ENCODE assay signal across 9 cellular contexts in the genomic region with DNA sequence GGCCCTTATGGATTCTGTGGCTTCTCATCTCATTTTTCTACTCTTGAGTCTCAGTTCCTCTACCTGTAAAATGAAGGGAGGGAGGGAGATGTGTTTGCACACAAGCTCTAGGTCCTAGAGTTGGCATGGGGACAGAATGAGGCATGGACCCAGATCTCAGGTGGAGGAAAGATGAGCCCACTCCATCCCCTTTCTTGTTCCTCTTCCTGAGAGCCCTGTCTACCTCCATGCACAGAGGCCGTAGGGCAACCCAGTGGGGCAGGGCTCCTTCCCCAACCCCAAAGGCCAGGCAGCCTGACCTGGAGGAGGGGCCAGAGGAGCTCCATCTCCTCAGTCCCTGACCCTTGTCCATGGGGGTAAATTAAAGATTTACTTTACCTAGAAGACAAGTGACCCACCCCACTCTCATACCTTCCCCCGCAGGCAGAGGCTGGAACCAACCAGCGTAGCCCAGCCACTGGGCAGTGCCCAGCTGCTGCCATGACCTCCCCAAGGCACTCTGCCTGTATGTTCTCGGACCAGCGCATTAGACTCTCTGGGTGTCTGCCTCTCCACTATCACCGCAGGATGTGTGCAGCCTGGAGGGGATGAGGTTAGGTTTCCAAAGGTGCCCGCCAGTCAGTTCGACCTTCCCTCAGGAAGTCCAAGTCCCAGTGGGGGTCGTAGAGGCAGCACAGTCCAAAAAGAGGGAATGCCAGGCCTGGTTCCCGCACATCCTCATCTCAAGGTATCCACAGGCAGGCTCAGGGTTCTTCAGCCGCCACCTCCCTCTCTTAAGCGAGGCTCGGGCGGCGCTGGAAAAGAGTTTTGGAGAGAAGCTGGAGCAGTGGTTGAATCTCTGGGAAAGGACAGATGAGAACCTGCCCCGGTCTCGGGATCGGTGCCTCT. TPM values are rescaled to one million over a fixed set of nuclear protein-coding genes. Genes with fewer than 3 reads are reported as not detected.
A peak's percentile ranks its signal among the peaks of the same experiment; 100 is the strongest.
DNase-seq lines count a peak whose midpoint lies in the region; ATAC-seq and TF ChIP-seq lines count a peak whose summit lies in the region.
"Had no signal": no experiment of that assay in that cellular context is flagged by ENCODE, and none has a peak within 500 bp of the region (broad histone marks: within the 10 kb centered on the region; RNA-seq: fewer than 3 reads in every experiment).

No MANE protein-coding gene starts in this region.

- peaks cover 11% of the 10 kb centered on the region for H3F3A ChIP-seq in neural progenitor cell (ENCODE audit: low read depth)

- H3K36me3 Mint-ChIP-seq in endothelial cell (ENCODE audit: low read depth, unreplicated experiment) (peaks cover 43% of the 10 kb centered on the region), neural progenitor cell (peaks cover 2% of the 10 kb centered on the region)

- no peaks in the 10 kb centered on the region for H3K9me3 Mint-ChIP-seq in endothelial cell (ENCODE audit: unreplicated experiment)
- H3K9me3 Mint-ChIP-seq in neural progenitor cell: no peaks in the 10 kb centered on the region

- peak overlapping the region; percentile 81 for H3K27ac Mint-ChIP-seq in endothelial cell (ENCODE audit: unreplicated experiment)
- no peak overlapping the region for H3K27ac Mint-ChIP-seq in neural progenitor cell

- ATAC-seq in HG02852 (IDR thresholded peaks at IDR 0.05; ENCODE audit: unreplicated experiment): no peak

- H3K9ac ChIP-seq in neural progenitor cell: no peak overlapping the region

- H3K79me2 ChIP-seq in neural progenitor cell (ENCODE audit: low read depth): peaks cover 9% of the 10 kb centered on the region

- H3K27me3 Mint-ChIP-seq in endothelial cell (ENCODE audit: unreplicated experiment) (peaks cover 15% of the 10 kb centered on the region), neural progenitor cell (ENCODE audit: insufficient read depth, low read depth) (peaks cover 12% of the 10 kb centered on the region)

- peaks cover 2% of the 10 kb centered on the region for H4K20me1 ChIP-seq in neural progenitor cell (ENCODE audit: low read depth)

- H3K36me3 ChIP-seq in Peyer's patch (peaks cover 0 to 17% (median 0%) of the 10 kb centered on the region in 3 donors), neural progenitor cell (no peaks in the 10 kb centered on the region)

- peak overlapping the region; percentile 59 to 85 (median 71) for H3K4me3 ChIP-seq in Peyer's patch
- H3K4me3 ChIP-seq in neural progenitor cell: peak overlapping the region; percentile 64

- H3K27ac ChIP-seq in Peyer's patch (peak overlapping the region; percentile 85 to 94 (median 93)), neural progenitor cell (no peak overlapping the region)

- H3K4me1 ChIP-seq in Peyer's patch: peaks cover 4 to 71% (median 9%) of the 10 kb centered on the region in 4 donors
- H3K4me1 ChIP-seq in neural progenitor cell: peaks cover 4% of the 10 kb centered on the region

- TF ChIP-seq POLR2A in Peyer's patch (IDR thresholded peaks at IDR 0.05): no peak

- H3K4me2 ChIP-seq in neural progenitor cell: peak overlapping the region; percentile 89

- H3K9me3 ChIP-seq in Peyer's patch (no peaks in the 10 kb centered on the region), neural progenitor cell (ENCODE audit: low read depth) (no peaks in the 10 kb centered on the region)

- H2AFZ ChIP-seq in neural progenitor cell (replicated peaks): peak overlapping the region; percentile 86

- TF ChIP-seq CTCF in Peyer's patch (IDR thresholded peaks at IDR 0.05) (no peak), endothelial cell (IDR thresholded peaks at IDR 0.05; ENCODE audit: unreplicated experiment) (no peak), neural progenitor cell (IDR thresholded peaks at IDR 0.05) (no peak)

- H3K27me3 ChIP-seq in Peyer's patch: no peaks in the 10 kb centered on the region
- no peaks in the 10 kb centered on the region for H3K27me3 ChIP-seq in neural progenitor cell

- H3K4me1 Mint-ChIP-seq in endothelial cell (ENCODE audit: unreplicated experiment) (peaks cover 56% of the 10 kb centered on the region), neural progenitor cell (peaks cover 26% of the 10 kb centered on the region)

- H3K4me3 Mint-ChIP-seq in endothelial cell (ENCODE audit: unreplicated experiment) (peak overlapping the region; percentile 99), neural progenitor cell (peak overlapping the region; percentile 78)

- DNase-seq in NCI-H748 (lab: John Stamatoyannopoulos, UW; ENCODE audit: unreplicated experiment): peak; percentile 28
- no peak for DNase-seq in NCI-H748 treated with DMSO at 0.1 percent for 48 hours (lab: John Stamatoyannopoulos, UW)
- peak in 1 of 3 donors; percentile 25 for DNase-seq in Peyer's patch
- no peak for DNase-seq in endothelial cell (ENCODE audit: low spot score)
- DNase-seq in neural progenitor cell (ENCODE audit: low spot score): no peak
- DNase-seq in NCI-H82 treated with DMSO at 0.1 percent for 48 hours (lab: John Stamatoyannopoulos, UW; ENCODE audit: unreplicated experiment): no peak
- no peak for DNase-seq in NCI-H2196 (lab: John Stamatoyannopoulos, UW; ENCODE audit: unreplicated experiment)

RNA-seq across cellular contexts. Expression of gene SMTN, which starts 3.0 kb away (rescaled TPM):
- total RNA-seq in Peyer's patch: 100 to 1,000 TPM in 1 of 4 donors, 10 to 100 TPM in 3; 23.1 to 124 (median 75.9) TPM
- 736 TPM for total RNA-seq in endothelial cell (ENCODE audit: unreplicated experiment)
- total RNA-seq in neural progenitor cell (ENCODE audit: low replicate concordance): 14.1 and 24.0 TPM in 2 replicates

RNA-seq across cellular contexts. Expression of gene SELENOM, which starts 23.2 kb away (rescaled TPM):
- total RNA-seq in Peyer's patch (10 to 100 TPM; 31.4 to 89.1 (median 43.7) TPM), endothelial cell (ENCODE audit: unreplicated experiment) (35.4 TPM), neural progenitor cell (ENCODE audit: low replicate concordance) (7.4 and 13.9 TPM in 2 replicates)

RNA-seq across cellular contexts. Expression of gene INPP5J, which starts 38.6 kb away (rescaled TPM):
- total RNA-seq in Peyer's patch (100 to 1,000 TPM in 3 of 4 donors, 10 to 100 TPM in 1; 18.2 to 203 (median 156) TPM), endothelial cell (ENCODE audit: unreplicated experiment) (2.8 TPM), neural progenitor cell (ENCODE audit: low replicate concordance) (1.5 and 3.7 TPM in 2 replicates)

RNA-seq across cellular contexts. Expression of gene PLA2G3, which starts 56.1 kb away (rescaled TPM):
- not detected for total RNA-seq in Peyer's patch
- 2.8 TPM for total RNA-seq in endothelial cell (ENCODE audit: unreplicated experiment)
- 0.41 and 3.6 TPM in 2 replicates for total RNA-seq in neural progenitor cell (ENCODE audit: low replicate concordance)
- total RNA-seq: activated CD8-positive, alpha-beta memory T cell treated with anti-CD3 and anti-CD28 coated beads for 36 hours had no signal
